ENCODE assay signal across 8 cellular contexts in the genomic region with DNA sequence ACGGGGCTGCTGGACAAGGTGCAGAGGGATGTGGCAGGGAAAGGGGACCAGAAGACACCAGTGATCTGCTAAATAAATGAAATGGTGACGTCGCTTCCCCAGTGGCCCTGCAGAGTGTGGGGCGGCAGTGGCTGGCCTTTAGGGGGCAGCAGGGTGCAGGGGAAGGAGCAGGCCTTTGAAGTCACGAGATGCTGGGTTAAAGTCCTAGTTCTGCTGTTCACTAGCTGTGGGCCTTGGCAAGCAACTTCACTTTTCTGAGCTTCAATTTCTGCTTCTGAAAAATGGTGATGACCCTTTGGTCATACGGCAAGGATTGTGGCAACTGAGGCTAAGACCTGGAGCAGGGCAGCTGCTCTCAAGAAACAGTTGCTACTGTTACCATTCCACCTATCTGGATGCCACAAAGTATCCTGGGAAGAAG. TPM values are rescaled to one million over a fixed set of nuclear protein-coding genes. Genes with fewer than 3 reads are reported as not detected.
A peak's percentile ranks its signal among the peaks of the same experiment; 100 is the strongest.
DNase-seq lines count a peak whose midpoint lies in the region; ATAC-seq and TF ChIP-seq lines count a peak whose summit lies in the region.

No MANE protein-coding gene starts in this region.

- H3K9me3 ChIP-seq in trophoblast cell (ENCODE audit: insufficient read depth, low read depth, low read length), result peaks cover 3% of the 10 kb centered on the region
- no peaks in the 10 kb centered on the region for H3K9me3 ChIP-seq in uterus

- H3K14ac ChIP-seq in trophoblast cell (ENCODE audit: low read length), result no peak overlapping the region

- no peak overlapping the region for H4K8ac ChIP-seq in trophoblast cell (ENCODE audit: low read depth, low read length)

- no CpG with 5 or more reads among the region's 6 CpGs for WGBS in trophoblast cell (ENCODE audit: extremely low coverage, insufficient coverage, insufficient read length)

- no peak overlapping the region for H3K4ac ChIP-seq in trophoblast cell (ENCODE audit: low read depth, low read length)

- H3K79me1 ChIP-seq in trophoblast cell (ENCODE audit: low read length), result no peaks in the 10 kb centered on the region

- no peak for DNase-seq in AG04449 (ENCODE audit: low read depth, low spot score)
- peak; percentile 67 for DNase-seq in LHCN-M2 (ENCODE audit: low read depth)
- DNase-seq in RWPE1 (ENCODE audit: low spot score), result peak; percentile 64
- DNase-seq in activated T-helper 1 cell treated with anti-CD3 and anti-CD28 coated beads, Interleukin-2, amount 50 U/mL, for 16 hours (ENCODE audit: low read depth in 1 of 2, low spot score in 1 of 2), result peak; percentile 54 to 62
- DNase-seq in fibroblast of the aortic adventitia (ENCODE audit: low read depth), result peak; percentile 50
- DNase-seq in trophoblast cell, result peak; percentile 54 to 73
- peak in 1 of 2 donors; percentile 47 for DNase-seq in uterus

- H2BK5ac ChIP-seq in trophoblast cell (ENCODE audit: low read depth, low read length, poor library complexity), result no peak overlapping the region

- no peak for TF ChIP-seq POLR2A in uterus (IDR thresholded peaks at IDR 0.05)

- TF ChIP-seq CTCF in AG04449 (IDR thresholded peaks at IDR 0.05; ENCODE audit: insufficient read depth, low read length, missing control alignments), result peak; percentile 84
- peak; percentile 62 for TF ChIP-seq CTCF in RWPE1 (conservative IDR thresholded peaks at IDR 0.05; ENCODE audit: low read depth)
- peak; percentile 74 for TF ChIP-seq CTCF in fibroblast of the aortic adventitia (IDR thresholded peaks at IDR 0.05; ENCODE audit: insufficient read depth, low read length)
- peak; percentile 30 to 35 (median 32) for TF ChIP-seq CTCF in uterus (IDR thresholded peaks at IDR 0.05)

- no peak overlapping the region for H3K18ac ChIP-seq in trophoblast cell (ENCODE audit: low read length)

- peak; percentile 61 for ATAC-seq in GM18909 (IDR thresholded peaks at IDR 0.05; ENCODE audit: poor library complexity, unreplicated experiment)

- no peak overlapping the region for H3K4me3 ChIP-seq in AG04449 (ENCODE audit: low read depth, low read length)
- H3K4me3 ChIP-seq in fibroblast of the aortic adventitia (ENCODE audit: low read depth, low read length), result no peak overlapping the region
- no peak overlapping the region for H3K4me3 ChIP-seq in trophoblast cell (ENCODE audit: low read depth, low read length)
- no peak overlapping the region for H3K4me3 ChIP-seq in uterus

- no peak overlapping the region for H2BK12ac ChIP-seq in trophoblast cell (ENCODE audit: low read length)

- H2AFZ ChIP-seq in trophoblast cell (ENCODE audit: insufficient read depth, low read length, poor library complexity), result no peak overlapping the region

- CTCF ChIA-PET in AG04449 (lab: Yijun Ruan, JAX) (interaction anchor here (0.8 to 8.7 kb wide), 22 partner anchors 8 to 303 kb away, joined by 3 to 134 read pairs (median 5); partner anchors contain the start of genes GALE, HMGCL and PNRC2), RWPE1 (lab: Yijun Ruan, JAX) (interaction anchor here (0.6 to 3.1 kb wide), 11 partner anchors 8 to 161 kb away, joined by 3 to 13 read pairs (median 3); partner anchors contain the start of gene HMGCL)

- no peak overlapping the region for H2AK5ac ChIP-seq in trophoblast cell (ENCODE audit: low read length)

- no peak overlapping the region for H4K91ac ChIP-seq in trophoblast cell (ENCODE audit: low read depth, low read length)

- H4K12ac ChIP-seq in trophoblast cell (ENCODE audit: low read depth, low read length), result no peak overlapping the region

- H3K23ac ChIP-seq in trophoblast cell (ENCODE audit: low read length), result no peak overlapping the region

- no peak overlapping the region for H3K4me2 ChIP-seq in trophoblast cell (ENCODE audit: low read length)

- intact Hi-C loops in uterus (cut with DNase I; ENCODE audit: low total_unique reads), result no loop called here

- POLR2A ChIA-PET in AG04449 (lab: Yijun Ruan, JAX) (no interaction called here), RWPE1 (lab: Yijun Ruan, JAX; ENCODE audit: low non-redundant PET) (no interaction called here)

- H3K36me3 ChIP-seq in trophoblast cell (ENCODE audit: control insufficient read depth in 1 of 2, insufficient read depth in 2 of 2, low read length in 2 of 2) (peaks cover 12 to 15% of the 10 kb centered on the region in 2 experiments), uterus (no peaks in the 10 kb centered on the region)

- no peak overlapping the region for H3K27ac ChIP-seq in RWPE1
- no peak overlapping the region for H3K27ac ChIP-seq in trophoblast cell (ENCODE audit: low read depth, low read length)
- no peak overlapping the region for H3K27ac ChIP-seq in uterus

- no peak overlapping the region for H3K9ac ChIP-seq in trophoblast cell (ENCODE audit: low read length)

- H3K79me2 ChIP-seq in trophoblast cell (ENCODE audit: control insufficient read depth, insufficient read depth, low read length, poor library complexity), result no peaks in the 10 kb centered on the region

- H3K27me3 ChIP-seq in trophoblast cell (ENCODE audit: insufficient read depth, low read length), result no peaks in the 10 kb centered on the region
- H3K27me3 ChIP-seq in uterus, result no peaks in the 10 kb centered on the region

- H3K4me1 ChIP-seq in trophoblast cell (ENCODE audit: control insufficient read depth in 1 of 2, insufficient read depth in 2 of 2, low read length in 2 of 2), result no peaks in the 10 kb centered on the region
- no peaks in the 10 kb centered on the region for H3K4me1 ChIP-seq in uterus

- H2BK120ac ChIP-seq in trophoblast cell (ENCODE audit: insufficient read depth, low read length, poor library complexity), result no peak overlapping the region

RNA-seq across cellular contexts. Expression of gene GALE, which starts 9.2 kb away (rescaled TPM):
- total RNA-seq in LHCN-M2 (2014; rRNA removed), result 65.3 and 67.6 TPM in 2 replicates
- polyA plus RNA-seq in LHCN-M2 (2012), result 42.5 TPM
- 5.0 and 16.7 TPM in 2 replicates for total RNA-seq in fibroblast of the aortic adventitia (ENCODE audit: low replicate concordance)
- 48.7 and 50.7 TPM in 2 replicates for polyA plus RNA-seq in trophoblast cell (2013)
- total RNA-seq in uterus, result 10 to 100 TPM; 14.1 to 16.7 (median 15.0) TPM

RNA-seq across cellular contexts. Expression of gene HMGCL, which starts 15.5 kb away (rescaled TPM):
- total RNA-seq in LHCN-M2 (2014; rRNA removed), result 34.1 and 40.2 TPM in 2 replicates
- polyA plus RNA-seq in LHCN-M2 (2012), result 41.2 TPM
- 28.4 and 38.1 TPM in 2 replicates for total RNA-seq in fibroblast of the aortic adventitia (ENCODE audit: low replicate concordance)
- 15.7 and 16.7 TPM in 2 replicates for polyA plus RNA-seq in trophoblast cell (2013)
- total RNA-seq in uterus, result 10 to 100 TPM; 31.0 to 46.6 (median 32.6) TPM

RNA-seq across cellular contexts. Expression of gene LYPLA2, which starts 18.8 kb away (rescaled TPM):
- total RNA-seq in LHCN-M2 (2014; rRNA removed), result 82.7 and 85.0 TPM in 2 replicates
- 50.5 TPM for polyA plus RNA-seq in LHCN-M2 (2012)
- 11.8 and 39.9 TPM in 2 replicates for total RNA-seq in fibroblast of the aortic adventitia (ENCODE audit: low replicate concordance)
- polyA plus RNA-seq in trophoblast cell (2013), result 97.8 and 104 TPM in 2 replicates
- 10 to 100 TPM in 3 of 4 donors, 1 to 10 TPM in 1; 4.6 to 33.5 (median 20.3) TPM for total RNA-seq in uterus

RNA-seq across cellular contexts. Expression of gene PITHD1, which starts 31.5 kb away (rescaled TPM):
- total RNA-seq in LHCN-M2 (2014; rRNA removed), result 52.5 and 84.5 TPM in 2 replicates
- 32.1 TPM for polyA plus RNA-seq in LHCN-M2 (2012)
- 43.8 and 50.0 TPM in 2 replicates for total RNA-seq in fibroblast of the aortic adventitia (ENCODE audit: low replicate concordance)
- 21.1 TPM in 2 replicates for polyA plus RNA-seq in trophoblast cell (2013)
- 10 to 100 TPM; 27.4 to 59.0 (median 49.9) TPM for total RNA-seq in uterus

RNA-seq across cellular contexts. Expression of gene FUCA1, which starts 58.3 kb away (rescaled TPM):
- 17.7 and 20.6 TPM in 2 replicates for total RNA-seq in LHCN-M2 (2014; rRNA removed)
- 10.0 TPM for polyA plus RNA-seq in LHCN-M2 (2012)
- 3.8 and 5.9 TPM in 2 replicates for total RNA-seq in fibroblast of the aortic adventitia (ENCODE audit: low replicate concordance)
- polyA plus RNA-seq in trophoblast cell (2013), result 3.6 and 3.7 TPM in 2 replicates
- total RNA-seq in uterus, result 10 to 100 TPM in 3 of 4 donors, 1 to 10 TPM in 1; 1.8 to 50.0 (median 23.0) TPM

Comparison
In these comparisons a context has a peak if more than half of its experiments do, and no peak if none do; other contexts are left out.
1. CTCF ChIP-seq: peak in every context shown above with its lines; median percentile 84 in AG04449; 74 in fibroblast of the aortic adventitia; 62 in RWPE1; 32 in uterus.